Comparison of ENCODE assay signal across 7 cellular contexts in genomic region chrX:70426286-70427278, GRCh38.
"Had no signal": no experiment of that assay in that cellular context is flagged by ENCODE, and none has a peak within 500 bp of the region (broad histone marks: within the 10 kb centered on the region; RNA-seq: fewer than 3 reads in every experiment).

No MANE protein-coding gene starts in this region.

- H3K4me3 ChIP-seq: GM12878 had no signal

- DNase-seq: GDM1, GF-D8 had no signal

- ATAC-seq: GM12878 had no signal

- FAIRE-seq: G401.6, GM12878, GM12892, GM18507, GM19239 had no signal
